ENCODE assay signal across 29 cellular contexts in genomic region chr1:5580926-5581325, GRCh38.
"Had no signal": no experiment of that assay in that cellular context is flagged by ENCODE, and none has a peak within 500 bp of the region (broad histone marks: within the 10 kb centered on the region; RNA-seq: fewer than 3 reads in every experiment).

No MANE protein-coding gene starts in this region.

- H3K4me1 ChIP-seq: heart right ventricle, left lung, lower lobe of right lung, pancreas, prostate gland, sigmoid colon, tibial nerve, upper lobe of left lung had no signal

- ATAC-seq: heart right ventricle; left cardiac atrium; left lung; lower lobe of right lung; mucosa of descending colon; naive thymus-derived CD4-positive, alpha-beta T cell; natural killer cell treated with Interleukin-12 subunit alpha and Interleukin-12 subunit beta and Interleukin-15 and Interleukin-18, amount 100 ng/mL, for 72 hours; pancreas; right cardiac atrium; stimulated activated memory B cell treated with anti-CD40 and anti-IgM and Interleukin-4, amounts not matched to agents 10 μg/mL and 1 μg/mL and 100 μg/mL, for 72 hours; stimulated activated naive CD8-positive, alpha-beta T cell treated with anti-CD3 and anti-CD28 coated beads, Interleukin-15, amount 100 ng/mL, for 72 hours had no signal

- H3K27ac ChIP-seq: heart right ventricle, left lung, lower lobe of right lung, pancreas, prostate gland, sigmoid colon, tibial nerve, upper lobe of left lung had no signal

- H3K36me3 ChIP-seq: heart right ventricle, left lung, lower lobe of right lung, pancreas, prostate gland, sigmoid colon, tibial nerve, upper lobe of left lung had no signal

- H3K4me3 ChIP-seq: heart right ventricle, left lung, lower lobe of right lung, mucosa of descending colon, pancreas, prostate gland, sigmoid colon, tibial nerve, upper lobe of left lung had no signal

- FAIRE-seq: keratinocyte, pancreas, small intestine had no signal

- H3K27me3 ChIP-seq: pancreas, tibial nerve, upper lobe of left lung had no signal

- H3K9me3 ChIP-seq: heart right ventricle, left lung, lower lobe of right lung, mucosa of descending colon, pancreas, prostate gland, sigmoid colon, tibial nerve, upper lobe of left lung had no signal

- DNase-seq: heart right ventricle; hippocampal formation; kidney glomerular epithelial cell; left cardiac atrium; left lung; lower lobe of right lung; mesendoderm; midbrain; mucosa of descending colon; naive thymus-derived CD4-positive, alpha-beta T cell; nucleus accumbens; pancreas; retina; right cardiac atrium; sigmoid colon; small intestine; stimulated activated CD4-positive, alpha-beta T cell treated with anti-CD3 and anti-CD28 coated beads, Interleukin-1b, Interleukin-23, amount 100 ng/mL, for 48 hours; stimulated activated CD4-positive, alpha-beta T cell treated with anti-CD3 and anti-CD28 coated beads, Interleukin-2, amount 100 ng/mL, for 48 hours; stimulated activated CD4-positive, alpha-beta T cell treated with anti-CD3 and anti-CD28 coated beads, Interleukin-4, amount 100 ng/mL, for 4 hours; stimulated activated CD8-positive, alpha-beta memory T cell treated with anti-CD3 and anti-CD28 coated beads, Interleukin-4, amount 100 ng/mL, for 48 hours; stimulated activated naive CD4-positive, alpha-beta T cell treated with Interleukin-2 at 50 U/mL for 16 hours; stimulated activated naive CD8-positive, alpha-beta T cell treated with anti-CD3 and anti-CD28 coated beads, Interleukin-15, amount 100 ng/mL, for 72 hours; substantia nigra; upper lobe of left lung had no signal
